ENCODE assay signal across 20 cellular contexts in the genomic region with DNA sequence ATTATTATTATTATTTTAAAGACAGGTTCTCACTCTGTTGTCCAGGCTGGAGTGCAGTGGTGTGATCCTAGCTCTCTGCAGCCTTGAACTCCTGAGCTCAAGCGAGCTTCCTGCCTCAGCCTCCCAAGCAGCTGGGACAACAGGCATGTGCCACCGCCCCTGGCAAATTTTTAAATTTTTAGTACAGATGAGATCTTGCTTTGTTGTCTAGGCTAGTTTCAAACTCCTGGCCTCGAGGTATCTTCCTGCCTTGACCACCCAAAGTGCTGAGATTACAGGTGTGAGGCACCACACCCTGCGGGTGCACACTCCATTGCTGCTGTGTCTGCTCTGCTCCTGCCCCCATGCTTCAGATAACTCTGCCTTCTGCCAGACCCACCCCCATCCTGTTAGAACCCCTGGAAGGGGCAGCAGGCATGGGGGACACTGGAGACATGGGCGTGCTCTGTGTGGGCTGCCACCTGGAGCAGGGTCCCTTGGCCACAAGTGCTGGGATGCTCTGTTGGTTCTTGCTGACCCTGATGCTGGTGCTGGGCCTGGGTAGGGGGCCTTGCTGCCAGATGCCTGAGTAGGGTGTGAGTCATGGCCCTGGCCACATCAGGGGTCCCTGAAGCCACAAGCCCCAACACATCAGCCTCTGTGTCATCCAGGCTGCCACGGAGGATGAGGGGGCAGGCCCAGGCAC. TPM values are rescaled to one million over a fixed set of nuclear protein-coding genes. Genes with fewer than 3 reads are reported as not detected.
"Had no signal": no experiment of that assay in that cellular context is flagged by ENCODE, and none has a peak within 500 bp of the region (broad histone marks: within the 10 kb centered on the region; RNA-seq: fewer than 3 reads in every experiment).

No MANE protein-coding gene starts in this region.

- H3K27ac ChIP-seq: body of pancreas, coronary artery, esophagus squamous epithelium, right lobe of liver, thoracic aorta, vagina, WERI-Rb-1 had no signal

- H3K9me3 ChIP-seq: body of pancreas, esophagus squamous epithelium, right lobe of liver, thoracic aorta, vagina had no signal

- H3K4me3 ChIP-seq: body of pancreas, coronary artery, right lobe of liver, thoracic aorta, vagina had no signal

- H3K27me3 ChIP-seq: body of pancreas, esophagus squamous epithelium, right lobe of liver, vagina had no signal

- ATAC-seq: activated naive CD4-positive, alpha-beta T cell treated with anti-CD3 and anti-CD28 coated beads, Interleukin-2, amount 50 U/mL, for 72 hours; body of pancreas; natural killer cell; right lobe of liver had no signal

- DNase-seq: activated CD4-positive, alpha-beta T cell treated with anti-CD3 and anti-CD28 coated beads for 4 hours; activated effector memory CD4-positive, alpha-beta T cell treated with anti-CD3 and anti-CD28 coated beads, Interleukin-2, amount 50 U/mL, for 16 hours; amygdala; esophagus squamous epithelium; mesenchymal stem cell; natural killer cell; WERI-Rb-1 had no signal

- H3K27me3 Mint-ChIP-seq: central memory CD8-positive, alpha-beta T cell had no signal

- H3K36me3 ChIP-seq: thoracic aorta had no signal

- H3K9me3 Mint-ChIP-seq: activated naive CD4-positive, alpha-beta T cell treated with anti-CD3 and anti-CD28 coated beads, Interleukin-2, amount 50 U/mL, for 72 hours; central memory CD8-positive, alpha-beta T cell; natural killer cell had no signal

- H3K36me3 Mint-ChIP-seq: natural killer cell had no signal

- H3K27ac Mint-ChIP-seq: natural killer cell had no signal

RNA-seq across cellular contexts. Expression of a gene that starts 2.6 kb away (rescaled TPM):
- total RNA-seq: activated naive CD4-positive, alpha-beta T cell treated with anti-CD3 and anti-CD28 coated beads, Interleukin-2, amount 50 U/mL, for 72 hours; endothelial cell of umbilical vein; fibroblast of villous mesenchyme; natural killer cell; osteocyte; pulmonary artery endothelial cell; T-helper 1 cell treated with Interleukin-12 subunit alpha and Interleukin-12 subunit beta and Interleukin-4 antibody, amounts not matched to agents 30 ng/mL and 1 ng/mL, for 36 hours; thoracic aorta had no signal
- polyA plus RNA-seq: endothelial cell of umbilical vein had no signal

RNA-seq across cellular contexts. Expression of a gene that starts 26.6 kb away (rescaled TPM):
- total RNA-seq: activated naive CD4-positive, alpha-beta T cell treated with anti-CD3 and anti-CD28 coated beads, Interleukin-2, amount 50 U/mL, for 72 hours; endothelial cell of umbilical vein; fibroblast of villous mesenchyme; liver; natural killer cell; pulmonary artery endothelial cell; T-helper 1 cell treated with Interleukin-12 subunit alpha and Interleukin-12 subunit beta and Interleukin-4 antibody, amounts not matched to agents 30 ng/mL and 1 ng/mL, for 36 hours had no signal
- polyA plus RNA-seq: endothelial cell of umbilical vein had no signal

RNA-seq across cellular contexts. Expression of a gene that starts 59.1 kb away (rescaled TPM):
- total RNA-seq: osteocyte had no signal
